10 cellular contexts compared by ENCODE assay signal in the genomic region with DNA sequence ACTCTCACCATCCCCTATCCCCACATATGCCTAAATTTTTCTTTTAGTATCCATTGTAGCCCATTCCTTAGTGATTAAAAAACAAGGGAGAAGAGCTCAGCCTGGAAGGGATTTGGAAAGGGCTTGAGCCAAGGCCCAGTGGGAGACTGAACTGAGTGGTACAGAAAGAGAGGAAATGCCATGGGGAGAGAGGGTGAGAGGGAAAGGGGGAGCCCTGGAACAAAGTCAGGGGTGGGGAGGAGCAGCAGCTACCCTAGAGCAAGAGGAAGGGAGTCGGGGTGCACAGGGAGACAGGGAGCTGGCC. TPM values are rescaled to one million over a fixed set of nuclear protein-coding genes. Genes with fewer than 3 reads are reported as not detected.
DNase-seq lines count a peak whose midpoint lies in the region; ATAC-seq and TF ChIP-seq lines count a peak whose summit lies in the region.
"Had no signal": no experiment of that assay in that cellular context is flagged by ENCODE, and none has a peak within 500 bp of the region (broad histone marks: within the 10 kb centered on the region; RNA-seq: fewer than 3 reads in every experiment).

No MANE protein-coding gene starts in this region.

- TF ChIP-seq POLR2A in gastrocnemius medialis (IDR thresholded peaks at IDR 0.05) = no peak

- H3K27me3 Mint-ChIP-seq in H9 (ENCODE audit: low read depth) = peaks cover 1% of the 10 kb centered on the region; the same call in 1 of the 2 replicates

- H3K27ac ChIP-seq in H9 (ENCODE audit: insufficient read length, low read depth, low read length) (peak overlapping the region; percentile 93), foreskin keratinocyte (no peak overlapping the region), gastrocnemius medialis (peak overlapping the region; percentile 88 to 98 (median 95))

- H3K4me2 ChIP-seq in H9 (ENCODE audit: insufficient read depth, insufficient read length, low read length) = peak overlapping the region; percentile 97

- no peak overlapping the region for H3T11ph ChIP-seq in H9 (ENCODE audit: low read length)

- H2BK120ac ChIP-seq in H9 (ENCODE audit: low read depth, low read length, poor library complexity, severe bottlenecking) = no peak overlapping the region

- intact Hi-C loops in gastrocnemius medialis (cut with DNase I; ENCODE audit: low total_unique reads) = loop anchor here (1.0 to 2.0 kb wide), 3 partner anchors 19 to 184 kb away; a partner anchor contains a TSS

- no peak overlapping the region for H3K4ac ChIP-seq in H9 (ENCODE audit: low read depth, low read length)

- peaks cover 15 to 44% (median 37%) of the 10 kb centered on the region in 3 experiments; a peak in 6 of 7 replicates for H3K36me3 Mint-ChIP-seq in H9 (ENCODE audit: insufficient read depth in 1 of 3, low read depth in 3 of 3)

- H3K9me3 ChIP-seq in H9 (ENCODE audit: control insufficient read depth, low read depth, low read length) = no peaks in the 10 kb centered on the region
- no peaks in the 10 kb centered on the region for H3K9me3 ChIP-seq in gastrocnemius medialis

- H2BK15ac ChIP-seq in H9 (ENCODE audit: low read depth, low read length) = no peak overlapping the region

- no peak overlapping the region for H4K5ac ChIP-seq in H9 (ENCODE audit: insufficient read length, low read depth, low read length)

- H3K14ac ChIP-seq in H9 (ENCODE audit: insufficient read depth, low read length) = peak overlapping the region; percentile 55; the same call in 1 of the 2 replicates

- peak overlapping the region; percentile 14 for H3K9ac ChIP-seq in H9 (ENCODE audit: extremely low read depth, insufficient read length, low read length)

- no peak overlapping the region for H2AFZ ChIP-seq in H9 (ENCODE audit: low read length)

- no peak overlapping the region for H3K23ac ChIP-seq in H9 (ENCODE audit: insufficient read length, low read depth, low read length)

- peaks cover 0 to 2% of the 10 kb centered on the region in 2 experiments; a peak in 1 of 5 replicates for H3K9me3 Mint-ChIP-seq in H9

- WGBS in H9 (ENCODE audit: extremely low coverage, insufficient read length, low lambda C conversion rate) = no CpG with 5 or more reads among the region's 1 CpG

- peak overlapping the region; percentile 76 to 89 for H3K4me3 Mint-ChIP-seq in H9

- H3K4me3 ChIP-seq in gastrocnemius medialis = no peak overlapping the region

- no peak overlapping the region for H2BK20ac ChIP-seq in H9 (ENCODE audit: low read depth, low read length, poor library complexity, severe bottlenecking)

- H3K36me3 ChIP-seq in gastrocnemius medialis = no peaks in the 10 kb centered on the region

- H3K79me2 ChIP-seq in H9 (ENCODE audit: insufficient read depth, low read length) = peaks cover 18% of the 10 kb centered on the region; the same call in 1 of the 2 replicates

- H3K79me1 ChIP-seq in H9 (ENCODE audit: insufficient read depth, low read depth, low read length, poor library complexity, severe bottlenecking) = no peaks in the 10 kb centered on the region

- peak overlapping the region; percentile 98 to 100 (median 99) for H3K27ac Mint-ChIP-seq in H9

- H2AK5ac ChIP-seq in H9 (ENCODE audit: insufficient read length, low read length) = no peak overlapping the region

- H4K8ac ChIP-seq in H9 (replicated peaks; ENCODE audit: insufficient read length, low read depth, low read length) = no peak overlapping the region

- DNase-seq in H9 = no peak
- DNase-seq in SW480 (ENCODE audit: low spot score) = peak; percentile 30
- DNase-seq in foreskin keratinocyte = no peak
- DNase-seq in gastrocnemius medialis = no peak
- no peak for DNase-seq in NCI-H2029 (lab: John Stamatoyannopoulos, UW)
- no peak for DNase-seq in stimulated activated naive CD4-positive, alpha-beta T cell (lab: John Stamatoyannopoulos, UW)
- no peak for DNase-seq in T1000 (lab: John Stamatoyannopoulos, UW)
- DNase-seq in cerebellar cortex (ENCODE audit: low spot score) = no peak

- no peak overlapping the region for H3K56ac ChIP-seq in H9 (ENCODE audit: insufficient read length, low read depth, low read length)

- H2BK5ac ChIP-seq in H9 (ENCODE audit: insufficient read length, low read length) = no peak overlapping the region

- ATAC-seq in foreskin keratinocyte = peak; percentile 0
- ATAC-seq in gastrocnemius medialis = no peak

- peaks cover 55 to 58% of the 10 kb centered on the region in 2 experiments for H3K4me1 Mint-ChIP-seq in H9

- peaks cover 30% of the 10 kb centered on the region for H3K23me2 ChIP-seq in H9 (ENCODE audit: insufficient read length, low read depth, low read length, poor library complexity, severe bottlenecking)

- no peak overlapping the region for H2BK12ac ChIP-seq in H9 (ENCODE audit: insufficient read length, low read depth, low read length)

- no peak for TF ChIP-seq CTCF in H9 (conservative IDR thresholded peaks at IDR 0.05)
- no peak for TF ChIP-seq CTCF in foreskin keratinocyte (conservative IDR thresholded peaks at IDR 0.05)
- no peak for TF ChIP-seq CTCF in gastrocnemius medialis (IDR thresholded peaks at IDR 0.05 in 4 of 5, conservative IDR thresholded peaks at IDR 0.05 in 1 of 5)

- peaks cover 3% of the 10 kb centered on the region; the same call in 1 of the 2 replicates for H3K4me1 ChIP-seq in H9 (ENCODE audit: insufficient read depth, low read length)
- H3K4me1 ChIP-seq in foreskin keratinocyte = peaks cover 17% of the 10 kb centered on the region
- H3K4me1 ChIP-seq in gastrocnemius medialis = peaks cover 43 to 48% of the 10 kb centered on the region in 2 donors

- H3K27me3 ChIP-seq in H9 (ENCODE audit: insufficient read depth, low read length) = no peaks in the 10 kb centered on the region
- H3K27me3 ChIP-seq in foreskin keratinocyte = no peaks in the 10 kb centered on the region
- H3K27me3 ChIP-seq in gastrocnemius medialis = no peaks in the 10 kb centered on the region

- peak overlapping the region; percentile 61 for H3K18ac ChIP-seq in H9 (ENCODE audit: insufficient read length, low read depth, low read length)

- in situ Hi-C loops in gastrocnemius medialis (cut with MboI; ENCODE audit: low sequenced_read_pairs in 4 of 4) = loop anchor here in 2 of 4 donors (10.0 to 25.0 kb wide), 2 partner anchors 187 to 190 kb away; a partner anchor contains a TSS

- no peak overlapping the region for H4K91ac ChIP-seq in H9 (ENCODE audit: insufficient read length, low read depth, low read length)

- no peaks in the 10 kb centered on the region for H4K20me1 ChIP-seq in H9 (ENCODE audit: control insufficient read depth, insufficient read depth, insufficient read length)

RNA-seq across cellular contexts. Expression of a gene that starts 2.6 kb away (rescaled TPM):
- total RNA-seq in H9 (2021) = 97.9 and 103 TPM in 2 replicates
- total RNA-seq in foreskin keratinocyte = 15.0 and 18.3 TPM in 2 replicates
- 35.1 and 37.2 TPM in 2 replicates for polyA plus RNA-seq in foreskin keratinocyte
- 10 to 100 TPM; 11.5 to 31.5 (median 26.5) TPM for total RNA-seq in gastrocnemius medialis

RNA-seq across cellular contexts. Expression of a gene that starts 10.8 kb away (rescaled TPM):
- total RNA-seq in H9 (2021) (165 and 166 TPM in 2 replicates), foreskin keratinocyte (1.5 and 2.0 TPM in 2 replicates), gastrocnemius medialis (1 to 10 TPM in 3 of 4 donors, under 1 TPM in 1; 0.97 to 6.2 (median 1.8) TPM)
- 1.7 and 1.8 TPM in 2 replicates for polyA plus RNA-seq in foreskin keratinocyte

RNA-seq across cellular contexts. Expression of a gene that starts 18.4 kb away (rescaled TPM):
- total RNA-seq in H9 (2021) = not detected in 2 replicates
- not detected in 2 replicates for total RNA-seq in foreskin keratinocyte
- not detected in 2 replicates for polyA plus RNA-seq in foreskin keratinocyte
- total RNA-seq in gastrocnemius medialis = not detected
- total RNA-seq: left cardiac atrium, LHCN-M2 had no signal

RNA-seq across cellular contexts. Expression of a gene that starts 18.6 kb away (rescaled TPM):
- total RNA-seq in H9 (2021) = 195 TPM in 2 replicates
- total RNA-seq in foreskin keratinocyte = 119 and 147 TPM in 2 replicates
- 177 and 232 TPM in 2 replicates for polyA plus RNA-seq in foreskin keratinocyte
- 100 to 1,000 TPM; 175 to 220 (median 183) TPM for total RNA-seq in gastrocnemius medialis

RNA-seq across cellular contexts. Expression of a gene that starts 20.6 kb away (rescaled TPM):
- total RNA-seq in H9 (2021) = 2.1 and 2.6 TPM in 2 replicates
- 4.7 and 6.0 TPM in 2 replicates for total RNA-seq in foreskin keratinocyte
- 5.8 and 7.0 TPM in 2 replicates for polyA plus RNA-seq in foreskin keratinocyte
- 10 to 100 TPM in 2 of 4 donors, 1 to 10 TPM in 2; 6.5 to 14.0 (median 11.0) TPM for total RNA-seq in gastrocnemius medialis

Comparison
In these comparisons a context has a peak if more than half of its experiments do, and no peak if none do; other contexts are left out.
1. RNA of a gene that starts 10.8 kb away (total RNA-seq): 165 to 166 TPM in H9; 0.97 to 6.2 TPM in gastrocnemius medialis and 1.5 to 2.0 TPM in foreskin keratinocyte; every median in the first group is over 10 times any median in the second.